9 cellular contexts compared by ENCODE assay signal in the genomic region with DNA sequence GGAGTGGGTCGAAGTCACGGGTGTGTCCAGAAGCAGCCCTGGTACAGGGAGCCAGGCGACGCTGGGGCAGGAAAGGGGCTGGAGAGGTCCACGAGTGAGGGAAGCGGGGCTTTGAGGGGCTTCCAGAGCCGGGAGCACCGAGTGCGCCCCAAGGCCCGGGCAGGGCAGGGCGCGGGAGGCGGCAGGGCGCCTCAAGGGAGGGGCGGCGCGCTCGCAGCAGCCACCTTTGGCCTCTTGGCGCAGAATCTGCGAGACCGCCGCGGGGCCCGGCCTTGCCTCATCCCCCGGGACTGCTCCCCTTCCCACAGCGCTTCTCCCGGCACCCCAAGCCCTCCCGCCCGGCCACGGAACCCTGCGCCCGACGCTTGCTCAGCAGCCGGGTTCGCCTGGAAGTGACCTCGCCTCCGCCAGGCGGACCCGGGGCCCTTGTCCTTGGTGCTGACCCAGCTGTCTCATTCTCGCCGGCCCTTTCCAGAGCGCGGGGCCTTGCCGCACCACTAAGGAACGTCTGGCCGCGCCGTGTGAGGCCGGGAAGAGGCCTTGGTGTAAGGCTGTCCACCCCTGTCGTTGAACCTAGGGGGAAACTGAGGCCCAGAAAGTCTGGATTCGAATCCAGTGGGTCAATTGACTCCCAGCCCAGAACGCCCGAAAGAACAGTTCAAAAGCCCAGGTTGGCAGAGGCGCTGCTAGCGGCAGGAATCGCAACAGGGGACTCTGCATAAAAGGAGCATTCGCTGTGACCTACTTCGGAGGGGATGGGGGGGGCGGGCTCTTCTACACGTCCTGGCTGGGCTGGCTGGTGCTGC. TPM values are rescaled to one million over a fixed set of nuclear protein-coding genes. Genes with fewer than 3 reads are reported as not detected.
DNase-seq lines count a peak whose midpoint lies in the region; ATAC-seq lines count a peak whose summit lies in the region.
"Had no signal": no experiment of that assay in that cellular context is flagged by ENCODE, and none has a peak within 500 bp of the region (broad histone marks: within the 10 kb centered on the region; RNA-seq: fewer than 3 reads in every experiment).

No MANE protein-coding gene starts in this region.

- H3K9me3 Mint-ChIP-seq in T-helper 2 cell treated with Interferon-gamma antibody and Interleukin-4, amounts not matched to agents 5 μg/mL and 100 μg/mL, for 36 hours = no peaks in the 10 kb centered on the region

- peak overlapping the region; percentile 72 for H3K27ac ChIP-seq in cingulate gyrus (ENCODE audit: low read depth, low read length)

- no peaks in the 10 kb centered on the region for H3K36me3 Mint-ChIP-seq in T-helper 2 cell treated with Interferon-gamma antibody and Interleukin-4, amounts not matched to agents 5 μg/mL and 100 μg/mL, for 36 hours (ENCODE audit: low read depth)

- no peak overlapping the region for H3K4me3 Mint-ChIP-seq in T-helper 2 cell treated with Interferon-gamma antibody and Interleukin-4, amounts not matched to agents 5 μg/mL and 100 μg/mL, for 36 hours

- H3K27ac Mint-ChIP-seq in T-helper 2 cell treated with Interferon-gamma antibody and Interleukin-4, amounts not matched to agents 5 μg/mL and 100 μg/mL, for 36 hours = no peak overlapping the region

- peaks cover 2% of the 10 kb centered on the region for H3K4me1 Mint-ChIP-seq in T-helper 2 cell treated with Interferon-gamma antibody and Interleukin-4, amounts not matched to agents 5 μg/mL and 100 μg/mL, for 36 hours (ENCODE audit: low read depth)

- peak; percentile 78 for DNase-seq in DMS53 (lab: John Stamatoyannopoulos, UW)
- DNase-seq in HT1080 (ENCODE audit: low read depth) = peak; percentile 58
- DNase-seq in T-helper 2 cell treated with Interferon-gamma antibody and Interleukin-4, amounts not matched to agents 5 μg/mL and 100 μg/mL, for 36 hours (ENCODE audit: low spot score) = peak; percentile 26
- DNase-seq in kidney tubule cell (ENCODE audit: low spot score) = peak; percentile 68
- peak; percentile 38 to 48 for DNase-seq in stimulated activated CD4-positive, alpha-beta T cell treated with anti-CD3 and anti-CD28 coated beads, Interleukin-2, amount 100 ng/mL, for 24 hours
- no peak for DNase-seq in NK-92 (lab: John Stamatoyannopoulos, UW; ENCODE audit: unreplicated experiment)

- ATAC-seq in GM21360 (IDR thresholded peaks at IDR 0.05; ENCODE audit: unreplicated experiment) = peak; percentile 17

- H3K27me3 Mint-ChIP-seq in T-helper 2 cell treated with Interferon-gamma antibody and Interleukin-4, amounts not matched to agents 5 μg/mL and 100 μg/mL, for 36 hours (ENCODE audit: low read depth) = peaks cover 78% of the 10 kb centered on the region

RNA-seq across cellular contexts. Expression of a gene that starts 0.6 kb away (rescaled TPM):
- 42.9 and 51.3 TPM in 2 replicates for total RNA-seq in HT1080 (2014; rRNA removed; shearing (Covaris generic))
- 47.3 and 53.6 TPM in 2 replicates for polyA plus RNA-seq in HT1080 (2015; cell fraction: cytosol; rRNA removed)
- 84.8 and 87.6 TPM in 2 replicates for polyA plus RNA-seq in HT1080 (2015; cell fraction: nucleus; rRNA removed)
- total RNA-seq: activated CD8-positive, alpha-beta memory T cell treated with anti-CD3 and anti-CD28 coated beads for 36 hours had no signal
